ENCODE assay signal across 8 cellular contexts in genomic region chr20:26057135-26057752, GRCh38.
DNase-seq lines count a peak whose midpoint lies in the region; ATAC-seq, FAIRE-seq and TF ChIP-seq lines count a peak whose summit lies in the region.
"Not testable (repeated sequence)": the region's sequence is repeated elsewhere in the genome, so short reads cannot be mapped to it uniquely, and the experiment has no call there.

No MANE protein-coding gene starts in this region.

- not testable (repeated sequence) for H3K27me3 ChIP-seq in GM23338 (ENCODE audit: insufficient read depth); K562 (ENCODE audit: control insufficient read depth in 2 of 2, insufficient read depth in 2 of 2, low read length in 2 of 2); gastroesophageal sphincter; lower lobe of right lung (ENCODE audit: low read depth); psoas muscle (ENCODE audit: insufficient read depth in 3 of 3, low read length in 2 of 3); aorta (ENCODE audit: control insufficient read depth in 1 of 2, insufficient read depth in 2 of 2, low read length in 1 of 2)

- CTCF ChIA-PET in K562 (lab: Yijun Ruan, JAX; ENCODE audit: low intra/inter-chr PET ratio): not testable (repeated sequence)

- not testable (repeated sequence) for TF ChIP-seq CTCF in GM23338 (conservative IDR thresholded peaks at IDR 0.05; ENCODE audit: low read depth in 2 of 2); K562 (IDR thresholded peaks at IDR 0.05 in 2 of 3, conservative IDR thresholded peaks at IDR 0.05 in 1 of 3; ENCODE audit: insufficient read depth in 2 of 3, low read depth in 1 of 3, low read length in 3 of 3); gastroesophageal sphincter (IDR thresholded peaks at IDR 0.05); lower lobe of right lung (IDR thresholded peaks at IDR 0.05); psoas muscle (IDR thresholded peaks at IDR 0.05)

- in situ Hi-C loops in K562 (cut with MboI): loop anchor here (25.0 kb wide), 1 partner anchor 195 kb away; no protein-coding TSS in a partner anchor

- not testable (repeated sequence) for H3K9me2 ChIP-seq in GM23338 (ENCODE audit: insufficient read depth)

- not testable (repeated sequence) for H3K9me3 Mint-ChIP-seq in GM23338

- TF ChIP-seq EP300 in K562 (IDR thresholded peaks at IDR 0.05; ENCODE audit: low read length); gastroesophageal sphincter (IDR thresholded peaks at IDR 0.05): not testable (repeated sequence)

- not testable (repeated sequence) for H3K9me3 ChIP-seq in K562 (replicated peaks; ENCODE audit: control insufficient read depth, insufficient read depth, low read depth, low read length); gastroesophageal sphincter; lower lobe of right lung; psoas muscle; aorta (ENCODE audit: control insufficient read depth, low read length)

- not testable (repeated sequence) for H3K36me3 ChIP-seq in GM23338 (ENCODE audit: insufficient read depth); K562 (ENCODE audit: control insufficient read depth, insufficient read depth, low read length); gastroesophageal sphincter; lower lobe of right lung; psoas muscle (ENCODE audit: insufficient read depth in 1 of 2, low read depth in 1 of 2); aorta (ENCODE audit: control insufficient read depth in 1 of 2, insufficient read depth in 2 of 2, low read length in 1 of 2)

- not testable (repeated sequence) for H3K36me3 Mint-ChIP-seq in GM23338 (ENCODE audit: low read depth)

- H4K20me1 ChIP-seq in GM23338 (replicated peaks; ENCODE audit: insufficient read depth); K562 (replicated peaks; ENCODE audit: control insufficient read depth, insufficient read depth, low read length): not testable (repeated sequence)

- not testable (repeated sequence) for H3K4me1 Mint-ChIP-seq in GM23338

- not testable (repeated sequence) for TF ChIP-seq RAD21 in K562 (CRISPR knock-in tag; conservative IDR thresholded peaks at IDR 0.05 in 1 of 2, IDR thresholded peaks at IDR 0.05 in 1 of 2)

- not testable (repeated sequence) for H3K4me2 ChIP-seq in GM23338; K562 (ENCODE audit: insufficient read depth, low read length)

- not testable (repeated sequence) for H2AFZ ChIP-seq in GM23338; K562 (ENCODE audit: low read depth, low read length)

- POLR2A ChIA-PET in K562 (lab: Yijun Ruan, JAX): not testable (repeated sequence)

- not testable (repeated sequence) for H3K27ac Mint-ChIP-seq in GM23338

- not testable (repeated sequence) for H3K4me1 ChIP-seq in GM23338 (ENCODE audit: insufficient read depth); K562 (replicated peaks in 1 of 2; ENCODE audit: control insufficient read depth in 2 of 2, insufficient read depth in 2 of 2, low read length in 2 of 2); gastroesophageal sphincter; lower lobe of right lung; psoas muscle; aorta (ENCODE audit: control insufficient read depth in 1 of 2, insufficient read depth in 2 of 2, low read length in 2 of 2)

- H3K4me3 ChIP-seq in GM23338; K562; gastroesophageal sphincter; lower lobe of right lung; psoas muscle; aorta (ENCODE audit: low read length in 2 of 2): not testable (repeated sequence)

- not testable (repeated sequence) for H3K4me3 Mint-ChIP-seq in GM23338

- not testable (repeated sequence) for BruUV-seq in K562 (replicated peaks; lab: Mats Ljungman, UMichigan)

- H3F3A ChIP-seq in GM23338 (replicated peaks; ENCODE audit: low read depth): not testable (repeated sequence)

- H3K9ac ChIP-seq in K562 (ENCODE audit: insufficient read depth in 1 of 2, low read depth in 2 of 2, low read length in 2 of 2): not testable (repeated sequence)

- FAIRE-seq in K562 (lab: Jason Lieb, UNC) (peak; percentile 70), islet of Langerhans (lab: Jason Lieb, UNC) (peak; percentile 30)

- intact Hi-C loops in K562 (cut with micrococcal nuclease); lower lobe of right lung (cut with DNase I); psoas muscle (cut with DNase I); aorta (cut with DNase I): not testable (repeated sequence)

- ATAC-seq in GM23338: peak; percentile 84
- peak; percentile 78 for ATAC-seq in SK-N-SH treated with all-trans-retinoic acid at 6 μM for 48 hours
- peak; percentile 78 for ATAC-seq in K562
- ATAC-seq in gastroesophageal sphincter: peak; percentile 67
- ATAC-seq in lower lobe of right lung: peak; percentile 43 to 64
- peak in 3 of 4 donors; percentile 23 to 78 (median 33) for ATAC-seq in psoas muscle
- ATAC-seq in aorta (ENCODE audit: low FRiP score): peak; percentile 54

- not testable (repeated sequence) for H3K27ac ChIP-seq in GM23338 (ENCODE audit: low read depth); K562 (ENCODE audit: extremely low read depth, low read depth, low read length); gastroesophageal sphincter; lower lobe of right lung; psoas muscle; aorta (ENCODE audit: low read depth in 1 of 2, low read length in 2 of 2)

- no CpG with 5 or more reads among the region's 41 CpGs for WGBS in K562 (ENCODE audit: insufficient coverage, low coverage, missing lambda C conversion rate)
- no CpG with 5 or more reads among the region's 41 CpGs for WGBS in gastroesophageal sphincter (ENCODE audit: low coverage in 1 of 2), 2 donors
- WGBS in psoas muscle, 3 donors: no CpG with 5 or more reads among the region's 41 CpGs
- no CpG with 5 or more reads among the region's 41 CpGs for WGBS in aorta, 2 donors

- DNase-seq in GM23338 (ENCODE audit: low spot score); K562 (ENCODE audit: extremely low read depth in 1 of 4, low spot score in 3 of 4); lower lobe of right lung; psoas muscle; aorta: not testable (repeated sequence)

- not testable (repeated sequence) for TF ChIP-seq POLR2A in K562 (conservative IDR thresholded peaks at IDR 0.05); gastroesophageal sphincter (IDR thresholded peaks at IDR 0.05)

- not testable (repeated sequence) for H3K27me3 Mint-ChIP-seq in GM23338 (ENCODE audit: insufficient read depth, low read depth, poor library complexity)

- H3K9me1 ChIP-seq in K562 (ENCODE audit: control insufficient read depth, insufficient read depth, low read length): not testable (repeated sequence)

- H3K79me2 ChIP-seq in GM23338 (replicated peaks; ENCODE audit: insufficient read depth); K562 (ENCODE audit: control insufficient read depth, insufficient read depth, low read length): not testable (repeated sequence)

Comparison
In these comparisons a context has a peak if more than half of its experiments do, and no peak if none do; other contexts are left out.
1. ATAC-seq: peak in every context shown above with its lines; median percentile 84 in GM23338; 78 in SK-N-SH treated with all-trans-retinoic acid at 6 μM for 48 hours; 78 in K562; 67 in gastroesophageal sphincter; 54 in aorta; 54 in lower lobe of right lung; 33 in psoas muscle.